ENCODE assay signal across 9 cellular contexts in genomic region chr11:112962854-112963367, GRCh38. TPM values are rescaled to one million over a fixed set of nuclear protein-coding genes. Genes with fewer than 3 reads are reported as not detected.
A peak's percentile ranks its signal among the peaks of the same experiment; 100 is the strongest.
DNase-seq lines count a peak whose midpoint lies in the region; ATAC-seq and TF ChIP-seq lines count a peak whose summit lies in the region.
"Had no signal": no experiment of that assay in that cellular context is flagged by ENCODE, and none has a peak within 500 bp of the region (broad histone marks: within the 10 kb centered on the region; RNA-seq: fewer than 3 reads in every experiment).

No MANE protein-coding gene starts in this region.

- H3F3A ChIP-seq in MM.1S (ENCODE audit: insufficient read depth, low read length) (no peaks in the 10 kb centered on the region), neural progenitor cell (ENCODE audit: low read depth) (peaks cover 21% of the 10 kb centered on the region)

- peak overlapping the region; percentile 89 to 99 for H3K4me3 Mint-ChIP-seq in CD14-positive monocyte
- peak overlapping the region; percentile 91 for H3K4me3 Mint-ChIP-seq in glutamatergic neuron (ENCODE audit: unreplicated experiment)
- H3K4me3 Mint-ChIP-seq in neural progenitor cell, result peak overlapping the region; percentile 98

- H2AFZ ChIP-seq in MM.1S (ENCODE audit: low read length) (peak overlapping the region; percentile 79; the same call in 1 of the 2 replicates), neural progenitor cell (replicated peaks) (peak overlapping the region; percentile 92)

- H3K79me2 ChIP-seq in MM.1S (ENCODE audit: low read length) (no peaks in the 10 kb centered on the region), neural progenitor cell (ENCODE audit: low read depth) (peaks cover 3% of the 10 kb centered on the region)

- no peaks in the 10 kb centered on the region for H3K9me2 ChIP-seq in MM.1S (replicated peaks; ENCODE audit: insufficient read depth, low read length)

- H3K9ac ChIP-seq in MM.1S (ENCODE audit: low read length) (no peak overlapping the region), neural progenitor cell (no peak overlapping the region)

- H3K27me3 Mint-ChIP-seq in CD14-positive monocyte (ENCODE audit: low read depth in 3 of 3) (peaks cover 69 to 91% (median 79%) of the 10 kb centered on the region in 3 donors), glutamatergic neuron (ENCODE audit: unreplicated experiment) (peaks cover 13% of the 10 kb centered on the region), neural progenitor cell (ENCODE audit: insufficient read depth, low read depth) (peaks cover 6% of the 10 kb centered on the region)

- H3K4me1 Mint-ChIP-seq in CD14-positive monocyte, result peaks cover 24% of the 10 kb centered on the region
- peaks cover 35% of the 10 kb centered on the region for H3K4me1 Mint-ChIP-seq in glutamatergic neuron (ENCODE audit: low read depth, unreplicated experiment)
- peaks cover 9% of the 10 kb centered on the region for H3K4me1 Mint-ChIP-seq in neural progenitor cell

- H3K4me1 ChIP-seq in MM.1S (ENCODE audit: low read length), result no peaks in the 10 kb centered on the region
- peaks cover 13% of the 10 kb centered on the region for H3K4me1 ChIP-seq in neural progenitor cell

- H3K4me2 ChIP-seq in MM.1S (ENCODE audit: low read depth, low read length) (peak overlapping the region; percentile 97), neural progenitor cell (peak overlapping the region; percentile 97)

- peak overlapping the region; percentile 76 for H3K4me3 ChIP-seq in MM.1S (ENCODE audit: low read length)
- H3K4me3 ChIP-seq in neural progenitor cell, result peak overlapping the region; percentile 82

- intact Hi-C loops in CD14-positive monocyte (cut with micrococcal nuclease), result no loop called here

- 0 out of 2 replicates have a peak, but pooled peaks cover 5% of the 10 kb centered on the region for H3K27me3 ChIP-seq in MM.1S (replicated peaks; ENCODE audit: insufficient read depth, low read length)
- H3K27me3 ChIP-seq in neural progenitor cell, result peaks cover 30% of the 10 kb centered on the region

- DNase-seq in CD14-positive monocyte (ENCODE audit: low spot score), result no peak
- no peak for DNase-seq in MM.1S
- peak; percentile 82 for DNase-seq in SK-N-DZ (ENCODE audit: low spot score)
- peak; percentile 88 for DNase-seq in glutamatergic neuron
- peak; percentile 84 for DNase-seq in neural progenitor cell (ENCODE audit: low spot score)

- no peak for TF ChIP-seq CTCF in CD14-positive monocyte (IDR thresholded peaks at IDR 0.05)
- TF ChIP-seq CTCF in MM.1S (IDR thresholded peaks at IDR 0.05; ENCODE audit: low read length), result no peak
- no peak for TF ChIP-seq CTCF in glutamatergic neuron (IDR thresholded peaks at IDR 0.05; ENCODE audit: partially characterized antibody, unreplicated experiment)
- TF ChIP-seq CTCF in neural progenitor cell (IDR thresholded peaks at IDR 0.05), result no peak

- H3K36me3 Mint-ChIP-seq in CD14-positive monocyte (peaks cover 5 to 10% of the 10 kb centered on the region in 2 donors), glutamatergic neuron (ENCODE audit: unreplicated experiment) (no peaks in the 10 kb centered on the region), neural progenitor cell (no peaks in the 10 kb centered on the region)

- H3K9me3 Mint-ChIP-seq in CD14-positive monocyte, result peaks cover 0 to 22% (median 18%) of the 10 kb centered on the region in 7 donors
- H3K9me3 Mint-ChIP-seq in glutamatergic neuron (ENCODE audit: unreplicated experiment), result peaks cover 17% of the 10 kb centered on the region
- H3K9me3 Mint-ChIP-seq in neural progenitor cell, result no peaks in the 10 kb centered on the region

- H3K27ac Mint-ChIP-seq in CD14-positive monocyte (no peak overlapping the region), glutamatergic neuron (ENCODE audit: unreplicated experiment) (peak overlapping the region; percentile 98), neural progenitor cell (no peak overlapping the region)

- no peaks in the 10 kb centered on the region for H3K36me3 ChIP-seq in MM.1S (replicated peaks; ENCODE audit: insufficient read depth, low read length)
- no peaks in the 10 kb centered on the region for H3K36me3 ChIP-seq in neural progenitor cell

- H3K27ac ChIP-seq in MM.1S (ENCODE audit: low read length), result no peak overlapping the region
- H3K27ac ChIP-seq in neural progenitor cell, result no peak overlapping the region

- H4K20me1 ChIP-seq in MM.1S (ENCODE audit: insufficient read depth, low read length) (no peaks in the 10 kb centered on the region), neural progenitor cell (ENCODE audit: low read depth) (no peaks in the 10 kb centered on the region)

- H3K9me3 ChIP-seq in MM.1S (replicated peaks; ENCODE audit: insufficient read depth, low read length) (no peaks in the 10 kb centered on the region), neural progenitor cell (ENCODE audit: low read depth) (no peaks in the 10 kb centered on the region)

- ATAC-seq in HG02938 (IDR thresholded peaks at IDR 0.05; ENCODE audit: unreplicated experiment) (no peak), GM21528 (IDR thresholded peaks at IDR 0.05; ENCODE audit: low FRiP score, unreplicated experiment) (no peak), GM18498 (IDR thresholded peaks at IDR 0.05; ENCODE audit: unreplicated experiment) (no peak)
- ATAC-seq: HCT116 had no signal

RNA-seq across cellular contexts. Expression of gene NCAM1, which starts 1.7 kb away (rescaled TPM):
- under 1 TPM in 1 of 2 donors, not detected in 1; 0.65 TPM for polyA plus RNA-seq in CD14-positive monocyte
- 23.3 and 34.2 TPM in 2 replicates for polyA plus RNA-seq in SK-N-DZ (2014; cell fraction: cytosol; rRNA removed)
- polyA plus RNA-seq in SK-N-DZ (2014; cell fraction: nucleus; rRNA removed), result 25.5 and 50.4 TPM in 2 replicates
- total RNA-seq in glutamatergic neuron (ENCODE audit: unreplicated experiment) (819 TPM), neural progenitor cell (ENCODE audit: low replicate concordance) (17.5 and 20.8 TPM in 2 replicates)

Comparison
In these comparisons a context has a peak if more than half of its experiments do, and no peak if none do; other contexts are left out.
1. DNase-seq: peak in SK-N-DZ (single experiment), glutamatergic neuron (single experiment) and neural progenitor cell (single experiment); none in CD14-positive monocyte (single experiment) and MM.1S (single experiment).
2. RNA of gene NCAM1, which starts 1.7 kb away (total RNA-seq): 819 TPM in glutamatergic neuron (single experiment); 17.5 to 20.8 TPM in neural progenitor cell; every median in the first group is over 10 times any median in the second.
3. Peak in every context shown above with its lines, with median percentiles within 50 percentile points of each other: H3K4me3 Mint-ChIP-seq.